ENCODE assay signal across 10 cellular contexts in genomic region chr15:89197503-89197971, GRCh38.
DNase-seq lines count a peak whose midpoint lies in the region.
"Had no signal": no experiment of that assay in that cellular context is flagged by ENCODE, and none has a peak within 500 bp of the region (broad histone marks: within the 10 kb centered on the region; RNA-seq: fewer than 3 reads in every experiment).

No MANE protein-coding gene starts in this region.

- DNase-seq in stimulated activated CD4-positive, alpha-beta T cell treated with anti-CD3 and anti-CD28 coated beads, Interleukin-1b, Interleukin-23, amount 100 ng/mL, for 48 hours, result peak; percentile 30
- no peak for DNase-seq in stimulated activated CD4-positive, alpha-beta T cell treated with anti-CD3 and anti-CD28 coated beads, Interleukin-2, amount 100 ng/mL, for 24 hours
- DNase-seq in caudate nucleus (lab: John Stamatoyannopoulos, UW) (peak in 57 of 61 donors; percentile 17 to 90 (median 72)), medulla oblongata (ENCODE audit: extremely low spot score) (peak; percentile 97), NCI-H187 (lab: John Stamatoyannopoulos, UW) (no peak), NAMALWA (ENCODE audit: low spot score) (no peak), kidney glomerular epithelial cell (lab: John Stamatoyannopoulos, UW) (no peak), hepatic stellate cell (ENCODE audit: low spot score) (no peak)
- DNase-seq: activated CD4-positive, alpha-beta T cell treated with anti-CD3 and anti-CD28 coated beads, Interleukin-2, amount 10 ng/mL, durations not matched to agents 7 days and 5 days had no signal

- H3K27ac ChIP-seq in caudate nucleus (ENCODE audit: low read depth, low read length), result peak overlapping the region; percentile 92
- H3K27ac ChIP-seq: HL-60 had no signal

Comparison
In these comparisons a context has a peak if more than half of its experiments do, and no peak if none do; other contexts are left out.
1. DNase-seq: peak in stimulated activated CD4-positive, alpha-beta T cell treated with anti-CD3 and anti-CD28 coated beads, Interleukin-1b, Interleukin-23, amount 100 ng/mL, for 48 hours (single experiment), caudate nucleus (57 of 61) and medulla oblongata (single experiment); none in stimulated activated CD4-positive, alpha-beta T cell treated with anti-CD3 and anti-CD28 coated beads, Interleukin-2, amount 100 ng/mL, for 24 hours (0 of 2), NCI-H187 (0 of 2), NAMALWA (single experiment), kidney glomerular epithelial cell (single experiment) and hepatic stellate cell (single experiment).